1 cellular context compared by ENCODE assay signal in genomic region chr4:94342713-94343112, GRCh38.
A peak's percentile ranks its signal among the peaks of the same experiment; 100 is the strongest.
TF ChIP-seq lines count a peak whose summit lies in the region.

Gene HPGDS (minus strand): TSS chr4:94342836. CDS start chr4:94334629, 8,207 bp downstream.

TF ChIP-seq in K562, 482 proteins besides CTCF, POLR2A, EP300 and RAD21 (continued from another document):
- 0 out of 2 replicates have a peak, but pooled peaks have one; percentile 22 for TF ChIP-seq MGA (IDR thresholded peaks at IDR 0.05)
- peak; percentile 63 for TF ChIP-seq L3MBTL2 (IDR thresholded peaks at IDR 0.05)
